Comparison of ENCODE assay signal across 12 cellular contexts in the genomic region with DNA sequence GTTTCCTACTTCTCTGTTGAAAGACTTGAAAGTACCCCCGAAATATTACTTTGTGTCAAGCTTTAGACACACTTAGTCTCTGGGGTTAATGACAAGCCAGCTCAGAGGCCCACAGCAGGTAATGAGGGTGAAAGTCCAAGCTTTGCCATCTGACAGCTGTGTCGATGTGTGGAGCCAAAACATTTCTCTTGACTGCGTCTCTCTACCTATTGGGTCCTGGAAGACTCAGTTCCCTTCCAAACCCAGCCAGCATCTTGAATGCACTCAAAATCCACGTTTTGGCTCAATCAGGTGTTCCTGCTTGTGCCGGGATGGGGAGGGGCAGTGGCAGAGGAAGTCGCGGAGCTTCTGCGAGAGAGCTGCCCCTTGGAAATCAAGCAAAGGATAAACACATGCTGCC. TPM values are rescaled to one million over a fixed set of nuclear protein-coding genes. Genes with fewer than 3 reads are reported as not detected.
DNase-seq lines count a peak whose midpoint lies in the region; ATAC-seq, FAIRE-seq and TF ChIP-seq lines count a peak whose summit lies in the region.
"Had no signal": no experiment of that assay in that cellular context is flagged by ENCODE, and none has a peak within 500 bp of the region (broad histone marks: within the 10 kb centered on the region; RNA-seq: fewer than 3 reads in every experiment).

No MANE protein-coding gene starts in this region.

- peak overlapping the region; percentile 61 for H3K4me2 ChIP-seq in MM.1S (ENCODE audit: low read depth, low read length)

- H3K9me2 ChIP-seq in MM.1S (replicated peaks; ENCODE audit: insufficient read depth, low read length), result no peaks in the 10 kb centered on the region

- peak overlapping the region; percentile 91 for H3K4me3 ChIP-seq in MM.1S (ENCODE audit: low read length)
- H3K4me3 ChIP-seq in endodermal cell (ENCODE audit: low read length), result peak overlapping the region; percentile 63

- H3K27me3 ChIP-seq in MM.1S (replicated peaks; ENCODE audit: insufficient read depth, low read length), result no peaks in the 10 kb centered on the region
- peaks cover 80% of the 10 kb centered on the region for H3K27me3 ChIP-seq in endodermal cell (ENCODE audit: control insufficient read depth, insufficient read depth, low read length, poor library complexity, severe bottlenecking)

- peak overlapping the region; percentile 82; the same call in 1 of the 2 replicates for H3K27ac ChIP-seq in MM.1S (ENCODE audit: low read length)
- H3K27ac ChIP-seq in endodermal cell (ENCODE audit: low read depth, low read length), result no peak overlapping the region

- 52 to 61% methylated on average over 7 to 8 of the region's 8 CpGs for WGBS in endodermal cell (ENCODE audit: insufficient coverage in 1 of 2, insufficient read length in 1 of 2), 2 experiments

- peaks cover 28% of the 10 kb centered on the region for H3K4me1 Mint-ChIP-seq in endodermal cell
- H3K4me1 Mint-ChIP-seq in progenitor cell of endocrine pancreas (ENCODE audit: low read depth), result peaks cover 32% of the 10 kb centered on the region

- H3K79me2 ChIP-seq in MM.1S (ENCODE audit: low read length), result peaks cover 80% of the 10 kb centered on the region

- peaks cover 35% of the 10 kb centered on the region for H3F3A ChIP-seq in MM.1S (ENCODE audit: insufficient read depth, low read length)

- H3K36me3 Mint-ChIP-seq in endodermal cell (ENCODE audit: low read depth), result no peaks in the 10 kb centered on the region
- H3K36me3 Mint-ChIP-seq in progenitor cell of endocrine pancreas (ENCODE audit: insufficient read depth), result no peaks in the 10 kb centered on the region

- no peaks in the 10 kb centered on the region for H4K20me1 ChIP-seq in MM.1S (ENCODE audit: insufficient read depth, low read length)

- H3K27ac Mint-ChIP-seq in endodermal cell (no peak overlapping the region), progenitor cell of endocrine pancreas (peak overlapping the region; percentile 65)

- H3K9me3 Mint-ChIP-seq in endodermal cell (no peaks in the 10 kb centered on the region), progenitor cell of endocrine pancreas (ENCODE audit: low read depth) (no peaks in the 10 kb centered on the region)

- H3K4me3 Mint-ChIP-seq in endodermal cell (no peak overlapping the region), progenitor cell of endocrine pancreas (ENCODE audit: low read depth) (peak overlapping the region; percentile 80)

- H3K36me3 ChIP-seq in MM.1S (replicated peaks; ENCODE audit: insufficient read depth, low read length) (no peaks in the 10 kb centered on the region; the same call in 1 of the 2 replicates), endodermal cell (ENCODE audit: control insufficient read depth, insufficient read depth, low read length) (no peaks in the 10 kb centered on the region)

- TF ChIP-seq CTCF in MM.1S (IDR thresholded peaks at IDR 0.05; ENCODE audit: low read length) (no peak), endodermal cell (conservative IDR thresholded peaks at IDR 0.05) (no peak), progenitor cell of endocrine pancreas (IDR thresholded peaks at IDR 0.05; ENCODE audit: unreplicated experiment) (no peak), D721Med (IDR thresholded peaks at IDR 0.05; ENCODE audit: insufficient read depth, missing control alignments) (no peak)

- H3K9ac ChIP-seq in MM.1S (ENCODE audit: low read length), result peak overlapping the region; percentile 96; the same call in 1 of the 2 replicates
- H3K9ac ChIP-seq in endodermal cell (ENCODE audit: extremely low read depth, low read length, poor library complexity, severe bottlenecking), result no peak overlapping the region

- no peak for ATAC-seq in GM18867 (IDR thresholded peaks at IDR 0.05; ENCODE audit: unreplicated experiment)
- ATAC-seq in GM19463 (IDR thresholded peaks at IDR 0.05; ENCODE audit: unreplicated experiment), result no peak
- ATAC-seq: right cardiac atrium had no signal

- H3K9me3 ChIP-seq in MM.1S (replicated peaks; ENCODE audit: insufficient read depth, low read length), result no peaks in the 10 kb centered on the region
- H3K9me3 ChIP-seq in endodermal cell (ENCODE audit: control insufficient read depth, low read length), result no peaks in the 10 kb centered on the region

- peak; percentile 17 for DNase-seq in NCI-H345 (lab: John Stamatoyannopoulos, UW)
- no peak for DNase-seq in NCI-H345 treated with DMSO at 0.1 percent for 48 hours (lab: John Stamatoyannopoulos, UW; ENCODE audit: unreplicated experiment)
- peak; percentile 43 for DNase-seq in MM.1S
- DNase-seq in endodermal cell, result peak; percentile 48
- DNase-seq in progenitor cell of endocrine pancreas (ENCODE audit: low spot score, unreplicated experiment), result no peak
- DNase-seq in D721Med (ENCODE audit: insufficient read length, low spot score), result no peak
- DNase-seq: activated naive CD4-positive, alpha-beta T cell; right cardiac atrium had no signal

- H2AFZ ChIP-seq in MM.1S (ENCODE audit: low read length), result no peak overlapping the region

- no peak for FAIRE-seq in D721Med (lab: Jason Lieb, UNC)
- FAIRE-seq: colon, frontal cortex had no signal

- H3K27me3 Mint-ChIP-seq in endodermal cell (ENCODE audit: insufficient read depth) (peaks cover 87% of the 10 kb centered on the region), progenitor cell of endocrine pancreas (peaks cover 14% of the 10 kb centered on the region)

- H3K4me1 ChIP-seq in MM.1S (ENCODE audit: low read length), result peaks cover 52% of the 10 kb centered on the region
- H3K4me1 ChIP-seq in endodermal cell (ENCODE audit: control insufficient read depth, insufficient read depth, low read length), result peaks cover 12% of the 10 kb centered on the region

RNA-seq across cellular contexts. Expression of gene PLXNC1, which starts 3.2 kb away (rescaled TPM):
- total RNA-seq in endodermal cell (1 to 10 TPM; 1.6 to 1.9 TPM), progenitor cell of endocrine pancreas (25.4 and 25.7 TPM in 2 replicates)
- 10.2 TPM for polyA plus RNA-seq in endodermal cell (2013, experiment 1 of 2)
- polyA plus RNA-seq in endodermal cell (2013, experiment 2 of 2), result 9.9 TPM

Comparison
In these comparisons a context has a peak if more than half of its experiments do, and no peak if none do; other contexts are left out.
1. DNase-seq: peak in NCI-H345 (single experiment), MM.1S (single experiment) and endodermal cell (single experiment); none in NCI-H345 treated with DMSO at 0.1 percent for 48 hours (single experiment), progenitor cell of endocrine pancreas (single experiment) and D721Med (single experiment).